1 cellular context compared by ENCODE assay signal in genomic region chr4:95505149-95505548, GRCh38.
TF ChIP-seq lines count a peak whose summit lies in the region.

No MANE protein-coding gene starts in this region.

TF ChIP-seq in HEK293, 187 proteins besides CTCF, POLR2A, EP300 and RAD21 (continued from another document):
- TF ChIP-seq ZNF18 (tag by site-specific recombination; IDR thresholded peaks at IDR 0.05) (0 out of 2 replicates have a peak, but pooled peaks have one; percentile 36), ZNF311 (tag by site-specific recombination; IDR thresholded peaks at IDR 0.05; ENCODE audit: borderline replicate concordance) (no peak), PRDM6 (tag by site-specific recombination; IDR thresholded peaks at IDR 0.05) (peak; percentile 89), PBX3 (CRISPR knock-in tag; IDR thresholded peaks at IDR 0.05) (no peak), FEZF1 (tag by site-specific recombination; IDR thresholded peaks at IDR 0.05) (peak; percentile 94), BCL6B (tag by site-specific recombination; IDR thresholded peaks at IDR 0.05) (no peak), ZNF202 (tag by site-specific recombination; IDR thresholded peaks at IDR 0.05; ENCODE audit: borderline replicate concordance) (no peak), SP3 (tag by site-specific recombination; IDR thresholded peaks at IDR 0.05) (no peak), ZNF561 (tag by site-specific recombination; IDR thresholded peaks at IDR 0.05; ENCODE audit: borderline replicate concordance) (0 out of 2 replicates have a peak, but pooled peaks have one; percentile 29), INSM2 (tag by site-specific recombination; IDR thresholded peaks at IDR 0.05) (no peak), ZNF138 (tag by site-specific recombination; IDR thresholded peaks at IDR 0.05; ENCODE audit: borderline replicate concordance) (no peak), ZBTB26 (tag by site-specific recombination; optimal IDR thresholded peaks at IDR 0.05) (no peak), ZFP37 (tag by site-specific recombination; IDR thresholded peaks at IDR 0.05) (no peak), ZNF362 (tag by site-specific recombination; IDR thresholded peaks at IDR 0.05) (no peak), ZNF610 (tag by site-specific recombination; IDR thresholded peaks at IDR 0.05; ENCODE audit: borderline replicate concordance) (no peak), ZNF843 (tag by site-specific recombination; IDR thresholded peaks at IDR 0.05) (peak; percentile 71), ZXDB (tag by site-specific recombination; IDR thresholded peaks at IDR 0.05) (peak; percentile 57), OSR2 (tag by site-specific recombination; IDR thresholded peaks at IDR 0.05) (0 out of 2 replicates have a peak, but pooled peaks have one; percentile 10), ZNF785 (tag by site-specific recombination; IDR thresholded peaks at IDR 0.05) (no peak)
